Comparison of ENCODE assay signal across 18 cellular contexts in genomic region chr3:59408047-59408624, GRCh38.
A peak's percentile ranks its signal among the peaks of the same experiment; 100 is the strongest.
DNase-seq lines count a peak whose midpoint lies in the region; ATAC-seq and TF ChIP-seq lines count a peak whose summit lies in the region.
"Had no signal": no experiment of that assay in that cellular context is flagged by ENCODE, and none has a peak within 500 bp of the region (broad histone marks: within the 10 kb centered on the region; RNA-seq: fewer than 3 reads in every experiment).

No MANE protein-coding gene starts in this region.

- intact Hi-C loops in heart left ventricle (cut with DNase I) = no loop called here

- H3K27me3 ChIP-seq in heart left ventricle = no peaks in the 10 kb centered on the region
- H3K27me3 ChIP-seq: tibial nerve had no signal

- no peaks in the 10 kb centered on the region for H3K27me3 Mint-ChIP-seq in activated CD4-positive, alpha-beta T cell treated with anti-CD3 and anti-CD28 coated beads, Interleukin-2, amount 10 ng/mL, durations not matched to agents 7 days and 5 days
- H3K27me3 Mint-ChIP-seq in progenitor cell of endocrine pancreas = peaks cover 8% of the 10 kb centered on the region
- H3K27me3 Mint-ChIP-seq: activated T-cell treated with anti-CD3 and anti-CD28 coated beads, Interleukin-2, amount 50 U/mL, for 24 hours; naive B cell had no signal

- WGBS in heart left ventricle, 4 donors = 64 to 77% (median 76%) methylated on average over 2 of the region's 2 CpGs

- no peaks in the 10 kb centered on the region for H3K36me3 ChIP-seq in heart left ventricle
- H3K36me3 ChIP-seq: tibial nerve, WERI-Rb-1 had no signal

- peaks cover 22% of the 10 kb centered on the region for H3K4me1 Mint-ChIP-seq in activated CD4-positive, alpha-beta T cell treated with anti-CD3 and anti-CD28 coated beads, Interleukin-2, amount 10 ng/mL, durations not matched to agents 7 days and 5 days
- peaks cover 3% of the 10 kb centered on the region for H3K4me1 Mint-ChIP-seq in progenitor cell of endocrine pancreas (ENCODE audit: low read depth)

- DNase-seq in activated CD4-positive, alpha-beta T cell treated with anti-CD3 and anti-CD28 coated beads, Interleukin-2, amount 10 ng/mL, durations not matched to agents 7 days and 5 days = no peak
- DNase-seq in activated CD4-positive, alpha-beta T cell treated with anti-CD3 and anti-CD28 coated beads, Interleukin-2, amount 50 U/mL, for 1 hour = no peak
- DNase-seq in renal cortical epithelial cell (ENCODE audit: low read depth) (peak; percentile 80), mucosa of gallbladder (ENCODE audit: low spot score) (no peak), progenitor cell of endocrine pancreas (ENCODE audit: low spot score, unreplicated experiment) (no peak), heart left ventricle (no peak)
- DNase-seq: 8988T; activated T-cell treated with anti-CD3 and anti-CD28 coated beads, Interleukin-2, amount 50 U/mL, for 24 hours; Caco-2; foreskin melanocyte; naive B cell; NCI-H1436 treated with DMSO at 0.1 percent for 48 hours; SIG-M5; WERI-Rb-1 had no signal

- peak overlapping the region; percentile 31 for H3K27ac Mint-ChIP-seq in activated CD4-positive, alpha-beta T cell treated with anti-CD3 and anti-CD28 coated beads, Interleukin-2, amount 10 ng/mL, durations not matched to agents 7 days and 5 days
- H3K27ac Mint-ChIP-seq in progenitor cell of endocrine pancreas = no peak overlapping the region
- H3K27ac Mint-ChIP-seq: activated T-cell treated with anti-CD3 and anti-CD28 coated beads, Interleukin-2, amount 50 U/mL, for 24 hours had no signal

- H3K9me3 ChIP-seq in heart left ventricle = no peaks in the 10 kb centered on the region
- H3K9me3 ChIP-seq: Caco-2, tibial nerve had no signal

- H3K4me3 Mint-ChIP-seq in activated CD4-positive, alpha-beta T cell treated with anti-CD3 and anti-CD28 coated beads, Interleukin-2, amount 10 ng/mL, durations not matched to agents 7 days and 5 days = no peak overlapping the region
- H3K4me3 Mint-ChIP-seq in progenitor cell of endocrine pancreas (ENCODE audit: low read depth) = no peak overlapping the region
- H3K4me3 Mint-ChIP-seq: activated T-cell treated with anti-CD3 and anti-CD28 coated beads, Interleukin-2, amount 50 U/mL, for 24 hours had no signal

- CTCF ChIA-PET in activated CD4-positive, alpha-beta T cell treated with anti-CD3 and anti-CD28 coated beads, Interleukin-2, amount 10 ng/mL, durations not matched to agents 7 days and 5 days (lab: Charles Lee) = interaction anchor here (1.1 kb wide), 1 partner anchor 16 kb away, joined by 3 read pairs; no protein-coding TSS in a partner anchor

- H3K27ac ChIP-seq in heart left ventricle = no peak overlapping the region
- H3K27ac ChIP-seq: tibial nerve, WERI-Rb-1 had no signal

- no peaks in the 10 kb centered on the region for H3K4me1 ChIP-seq in heart left ventricle
- H3K4me1 ChIP-seq: Caco-2, tibial nerve had no signal

- peak; percentile 58 for ATAC-seq in HG02642 (IDR thresholded peaks at IDR 0.05; ENCODE audit: poor library complexity, unreplicated experiment)
- peak; percentile 72 for ATAC-seq in HG03521 (IDR thresholded peaks at IDR 0.05; ENCODE audit: unreplicated experiment)
- ATAC-seq in heart left ventricle = no peak
- ATAC-seq: K562 had no signal

- H3K9me3 Mint-ChIP-seq in activated CD4-positive, alpha-beta T cell treated with anti-CD3 and anti-CD28 coated beads, Interleukin-2, amount 10 ng/mL, durations not matched to agents 7 days and 5 days = peaks cover 4% of the 10 kb centered on the region
- no peaks in the 10 kb centered on the region for H3K9me3 Mint-ChIP-seq in progenitor cell of endocrine pancreas (ENCODE audit: low read depth)
- H3K9me3 Mint-ChIP-seq: activated T-cell treated with anti-CD3 and anti-CD28 coated beads, Interleukin-2, amount 50 U/mL, for 24 hours had no signal

- no peaks in the 10 kb centered on the region for H3K36me3 Mint-ChIP-seq in activated CD4-positive, alpha-beta T cell treated with anti-CD3 and anti-CD28 coated beads, Interleukin-2, amount 10 ng/mL, durations not matched to agents 7 days and 5 days (ENCODE audit: low read depth)
- H3K36me3 Mint-ChIP-seq in progenitor cell of endocrine pancreas (ENCODE audit: insufficient read depth) = no peaks in the 10 kb centered on the region
- H3K36me3 Mint-ChIP-seq: naive B cell had no signal

- no peak for TF ChIP-seq CTCF in progenitor cell of endocrine pancreas (IDR thresholded peaks at IDR 0.05; ENCODE audit: unreplicated experiment)
- no peak for TF ChIP-seq CTCF in heart left ventricle (IDR thresholded peaks at IDR 0.05)

- no peak overlapping the region for H3K4me3 ChIP-seq in heart left ventricle
- H3K4me3 ChIP-seq: K562, tibial nerve had no signal

- TF ChIP-seq POLR2A in heart left ventricle (IDR thresholded peaks at IDR 0.05) = no peak

- POLR2A ChIA-PET in activated CD4-positive, alpha-beta T cell treated with anti-CD3 and anti-CD28 coated beads, Interleukin-2, amount 10 ng/mL, durations not matched to agents 7 days and 5 days (lab: Charles Lee) = no interaction called here

Comparison
In these comparisons a context has a peak if more than half of its experiments do, and no peak if none do; other contexts are left out.
1. ATAC-seq: peak in HG02642 (single experiment) and HG03521 (single experiment); none in heart left ventricle (0 of 4).